In the genomic region with DNA sequence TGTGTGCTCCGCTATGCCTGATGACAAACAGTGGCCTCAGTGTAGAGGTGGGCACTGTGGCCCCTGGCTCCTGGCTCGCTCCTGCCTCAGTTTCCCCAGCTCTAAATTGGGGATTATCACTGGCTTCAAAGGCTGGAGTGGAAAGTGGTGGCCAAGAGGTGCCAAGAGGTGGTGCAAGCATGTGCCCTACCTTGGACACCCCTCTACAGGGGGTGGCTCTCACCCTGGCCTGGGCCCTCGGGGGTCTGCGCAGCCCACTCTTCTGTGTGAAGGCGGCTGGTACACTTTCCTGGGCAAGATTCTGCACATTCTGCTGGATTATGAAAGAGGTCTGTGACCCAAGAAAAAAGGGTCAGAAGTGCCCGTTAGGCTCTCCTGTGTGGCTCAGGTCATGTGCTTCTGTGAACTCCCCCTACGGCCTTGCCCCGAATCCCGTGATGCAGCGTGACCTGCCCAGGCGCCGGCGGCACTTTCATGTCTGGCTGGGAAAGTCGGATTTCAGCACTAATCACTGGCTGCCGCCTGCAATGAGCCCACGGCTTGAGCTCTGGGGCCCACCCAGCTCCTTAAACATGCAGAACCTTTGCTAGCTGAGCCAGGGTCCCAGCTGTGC, we compare ENCODE assay signal across 1 cellular context.
TF ChIP-seq lines count a peak whose summit lies in the region.
"Not testable (repeated sequence)": the region's sequence is repeated elsewhere in the genome, so short reads cannot be mapped to it uniquely, and the experiment has no call there.

No MANE protein-coding gene starts in this region.

TF ChIP-seq in HepG2, 621 proteins besides CTCF, POLR2A, EP300 and RAD21 (continued from another document):
- peak; percentile 61; the same call in 1 of the 2 replicates for TF ChIP-seq ZFY (CRISPR knock-in tag; IDR thresholded peaks at IDR 0.05)
- TF ChIP-seq GABPB1 (CRISPR knock-in tag; IDR thresholded peaks at IDR 0.05) = peak; percentile 47; the same call in 1 of the 2 replicates
- not testable (repeated sequence) for TF ChIP-seq FOXP1 (IDR thresholded peaks at IDR 0.05); HNF4G (CRISPR knock-in tag; IDR thresholded peaks at IDR 0.05; ENCODE audit: borderline replicate concordance, low read depth); LCORL (IDR thresholded peaks at IDR 0.05)
- peak; percentile 70 for TF ChIP-seq FOXP1 (CRISPR knock-in tag; IDR thresholded peaks at IDR 0.05)
- TF ChIP-seq STAG1 (CRISPR knock-in tag; IDR thresholded peaks at IDR 0.05) = peak; percentile 16; the same call in 1 of the 2 replicates
- TF ChIP-seq, protein P1, sequence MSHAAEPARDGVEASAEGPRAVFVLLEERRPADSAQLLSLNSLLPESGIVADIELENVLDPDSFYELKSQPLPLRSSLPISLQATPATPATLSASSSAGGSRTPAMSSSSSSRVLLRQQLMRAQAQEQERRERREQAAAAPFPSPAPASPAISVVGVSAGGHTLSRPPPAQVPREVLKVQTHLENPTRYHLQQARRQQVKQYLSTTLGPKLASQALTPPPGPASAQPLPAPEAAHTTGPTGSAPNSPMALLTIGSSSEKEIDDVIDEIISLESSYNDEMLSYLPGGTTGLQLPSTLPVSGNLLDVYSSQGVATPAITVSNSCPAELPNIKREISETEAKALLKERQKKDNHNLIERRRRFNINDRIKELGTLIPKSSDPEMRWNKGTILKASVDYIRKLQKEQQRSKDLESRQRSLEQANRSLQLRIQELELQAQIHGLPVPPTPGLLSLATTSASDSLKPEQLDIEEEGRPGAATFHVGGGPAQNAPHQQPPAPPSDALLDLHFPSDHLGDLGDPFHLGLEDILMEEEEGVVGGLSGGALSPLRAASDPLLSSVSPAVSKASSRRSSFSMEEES (CRISPR knock-in tag; IDR thresholded peaks at IDR 0.05) = peak; percentile 100
- peak; percentile 44; the same call in 1 of the 2 replicates for TF ChIP-seq TAF1 (CRISPR knock-in tag; IDR thresholded peaks at IDR 0.05)
- peak; percentile 20; the same call in 1 of the 2 replicates for TF ChIP-seq HNF4G (IDR thresholded peaks at IDR 0.05; ENCODE audit: borderline replicate concordance, low read depth, low read length)
- TF ChIP-seq, protein P2, sequence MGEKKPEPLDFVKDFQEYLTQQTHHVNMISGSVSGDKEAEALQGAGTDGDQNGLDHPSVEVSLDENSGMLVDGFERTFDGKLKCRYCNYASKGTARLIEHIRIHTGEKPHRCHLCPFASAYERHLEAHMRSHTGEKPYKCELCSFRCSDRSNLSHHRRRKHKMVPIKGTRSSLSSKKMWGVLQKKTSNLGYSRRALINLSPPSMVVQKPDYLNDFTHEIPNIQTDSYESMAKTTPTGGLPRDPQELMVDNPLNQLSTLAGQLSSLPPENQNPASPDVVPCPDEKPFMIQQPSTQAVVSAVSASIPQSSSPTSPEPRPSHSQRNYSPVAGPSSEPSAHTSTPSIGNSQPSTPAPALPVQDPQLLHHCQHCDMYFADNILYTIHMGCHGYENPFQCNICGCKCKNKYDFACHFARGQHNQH (CRISPR knock-in tag; IDR thresholded peaks at IDR 0.05) = peak; percentile 62; the same call in 1 of the 2 replicates
- peak; percentile 94 for TF ChIP-seq BHLHE40 (IDR thresholded peaks at IDR 0.05; ENCODE audit: low read length)
- TF ChIP-seq KDM5B (CRISPR knock-in tag; IDR thresholded peaks at IDR 0.05; ENCODE audit: borderline replicate concordance) = peak; percentile 48; the same call in 1 of the 2 replicates
- peak; percentile 97 for TF ChIP-seq RARA (CRISPR knock-in tag; IDR thresholded peaks at IDR 0.05)
- TF ChIP-seq, protein P3, sequence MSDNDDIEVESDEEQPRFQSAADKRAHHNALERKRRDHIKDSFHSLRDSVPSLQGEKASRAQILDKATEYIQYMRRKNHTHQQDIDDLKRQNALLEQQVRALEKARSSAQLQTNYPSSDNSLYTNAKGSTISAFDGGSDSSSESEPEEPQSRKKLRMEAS (IDR thresholded peaks at IDR 0.05) = peak; percentile 67
- TF ChIP-seq ZMYM3 (CRISPR knock-in tag; IDR thresholded peaks at IDR 0.05) = 0 out of 2 replicates have a peak, but pooled peaks have one; percentile 60
- peak; percentile 60; the same call in 1 of the 2 replicates for TF ChIP-seq MIER3 (CRISPR knock-in tag; IDR thresholded peaks at IDR 0.05; ENCODE audit: borderline replicate concordance)
- peak; percentile 83; the same call in 1 of the 2 replicates for TF ChIP-seq KDM3A (CRISPR knock-in tag; IDR thresholded peaks at IDR 0.05; ENCODE audit: low read depth)
- TF ChIP-seq RXRB (CRISPR knock-in tag; IDR thresholded peaks at IDR 0.05; ENCODE audit: borderline replicate concordance) = peak; percentile 96
- TF ChIP-seq LCORL (CRISPR knock-in tag; IDR thresholded peaks at IDR 0.05) = peak; percentile 70; the same call in 1 of the 2 replicates
- TF ChIP-seq MED1 (CRISPR knock-in tag; IDR thresholded peaks at IDR 0.05) = peak; percentile 90
- TF ChIP-seq HOXA3 (CRISPR knock-in tag; IDR thresholded peaks at IDR 0.05) = peak; percentile 94
- TF ChIP-seq MYC (CRISPR knock-in tag; IDR thresholded peaks at IDR 0.05; ENCODE audit: borderline replicate concordance) = peak; percentile 86; the same call in 1 of the 2 replicates
- peak; percentile 65; the same call in 1 of the 2 replicates for TF ChIP-seq PHF21A (CRISPR knock-in tag; IDR thresholded peaks at IDR 0.05)
- 0 out of 2 replicates have a peak, but pooled peaks have one; percentile 53 for TF ChIP-seq BRCA1 (CRISPR knock-in tag; IDR thresholded peaks at IDR 0.05)
- TF ChIP-seq, protein P4, sequence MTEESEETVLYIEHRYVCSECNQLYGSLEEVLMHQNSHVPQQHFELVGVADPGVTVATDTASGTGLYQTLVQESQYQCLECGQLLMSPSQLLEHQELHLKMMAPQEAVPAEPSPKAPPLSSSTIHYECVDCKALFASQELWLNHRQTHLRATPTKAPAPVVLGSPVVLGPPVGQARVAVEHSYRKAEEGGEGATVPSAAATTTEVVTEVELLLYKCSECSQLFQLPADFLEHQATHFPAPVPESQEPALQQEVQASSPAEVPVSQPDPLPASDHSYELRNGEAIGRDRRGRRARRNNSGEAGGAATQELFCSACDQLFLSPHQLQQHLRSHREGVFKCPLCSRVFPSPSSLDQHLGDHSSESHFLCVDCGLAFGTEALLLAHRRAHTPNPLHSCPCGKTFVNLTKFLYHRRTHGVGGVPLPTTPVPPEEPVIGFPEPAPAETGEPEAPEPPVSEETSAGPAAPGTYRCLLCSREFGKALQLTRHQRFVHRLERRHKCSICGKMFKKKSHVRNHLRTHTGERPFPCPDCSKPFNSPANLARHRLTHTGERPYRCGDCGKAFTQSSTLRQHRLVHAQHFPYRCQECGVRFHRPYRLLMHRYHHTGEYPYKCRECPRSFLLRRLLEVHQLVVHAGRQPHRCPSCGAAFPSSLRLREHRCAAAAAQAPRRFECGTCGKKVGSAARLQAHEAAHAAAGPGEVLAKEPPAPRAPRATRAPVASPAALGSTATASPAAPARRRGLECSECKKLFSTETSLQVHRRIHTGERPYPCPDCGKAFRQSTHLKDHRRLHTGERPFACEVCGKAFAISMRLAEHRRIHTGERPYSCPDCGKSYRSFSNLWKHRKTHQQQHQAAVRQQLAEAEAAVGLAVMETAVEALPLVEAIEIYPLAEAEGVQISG (CRISPR knock-in tag; IDR thresholded peaks at IDR 0.05) = peak; percentile 68
- TF ChIP-seq ZBTB38 (CRISPR knock-in tag; IDR thresholded peaks at IDR 0.05) = peak; percentile 63; the same call in 1 of the 2 replicates
- TF ChIP-seq, protein P5, sequence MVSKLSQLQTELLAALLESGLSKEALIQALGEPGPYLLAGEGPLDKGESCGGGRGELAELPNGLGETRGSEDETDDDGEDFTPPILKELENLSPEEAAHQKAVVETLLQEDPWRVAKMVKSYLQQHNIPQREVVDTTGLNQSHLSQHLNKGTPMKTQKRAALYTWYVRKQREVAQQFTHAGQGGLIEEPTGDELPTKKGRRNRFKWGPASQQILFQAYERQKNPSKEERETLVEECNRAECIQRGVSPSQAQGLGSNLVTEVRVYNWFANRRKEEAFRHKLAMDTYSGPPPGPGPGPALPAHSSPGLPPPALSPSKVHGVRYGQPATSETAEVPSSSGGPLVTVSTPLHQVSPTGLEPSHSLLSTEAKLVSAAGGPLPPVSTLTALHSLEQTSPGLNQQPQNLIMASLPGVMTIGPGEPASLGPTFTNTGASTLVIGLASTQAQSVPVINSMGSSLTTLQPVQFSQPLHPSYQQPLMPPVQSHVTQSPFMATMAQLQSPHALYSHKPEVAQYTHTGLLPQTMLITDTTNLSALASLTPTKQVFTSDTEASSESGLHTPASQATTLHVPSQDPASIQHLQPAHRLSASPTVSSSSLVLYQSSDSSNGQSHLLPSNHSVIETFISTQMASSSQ (IDR thresholded peaks at IDR 0.05; ENCODE audit: low read depth) = peak; percentile 63
- TF ChIP-seq, protein P5 (CRISPR knock-in tag; IDR thresholded peaks at IDR 0.05; ENCODE audit: borderline replicate concordance) = peak; percentile 84; the same call in 1 of the 2 replicates
- TF ChIP-seq, protein P6, sequence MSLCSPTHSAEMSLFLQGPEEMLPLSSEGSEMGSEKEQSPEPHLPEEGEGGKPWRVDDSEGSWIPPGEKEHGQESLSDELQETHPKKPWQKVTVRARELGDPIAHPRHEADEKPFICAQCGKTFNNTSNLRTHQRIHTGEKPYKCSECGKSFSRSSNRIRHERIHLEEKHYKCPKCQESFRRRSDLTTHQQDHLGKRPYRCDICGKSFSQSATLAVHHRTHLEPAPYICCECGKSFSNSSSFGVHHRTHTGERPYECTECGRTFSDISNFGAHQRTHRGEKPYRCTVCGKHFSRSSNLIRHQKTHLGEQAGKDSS (CRISPR knock-in tag; IDR thresholded peaks at IDR 0.05; ENCODE audit: borderline replicate concordance, low read depth) = 0 out of 2 replicates have a peak, but pooled peaks have one; percentile 52
- 0 out of 2 replicates have a peak, but pooled peaks have one; percentile 49 for TF ChIP-seq TP53 (CRISPR knock-in tag; conservative IDR thresholded peaks at IDR 0.05)
- TF ChIP-seq SAP130 (CRISPR knock-in tag; IDR thresholded peaks at IDR 0.05; ENCODE audit: low read depth) = peak; percentile 87
- 0 out of 2 replicates have a peak, but pooled peaks have one; percentile 44 for TF ChIP-seq RCOR2 (CRISPR knock-in tag; IDR thresholded peaks at IDR 0.05)
